ENCODE assay signal across 8 cellular contexts in the genomic region with DNA sequence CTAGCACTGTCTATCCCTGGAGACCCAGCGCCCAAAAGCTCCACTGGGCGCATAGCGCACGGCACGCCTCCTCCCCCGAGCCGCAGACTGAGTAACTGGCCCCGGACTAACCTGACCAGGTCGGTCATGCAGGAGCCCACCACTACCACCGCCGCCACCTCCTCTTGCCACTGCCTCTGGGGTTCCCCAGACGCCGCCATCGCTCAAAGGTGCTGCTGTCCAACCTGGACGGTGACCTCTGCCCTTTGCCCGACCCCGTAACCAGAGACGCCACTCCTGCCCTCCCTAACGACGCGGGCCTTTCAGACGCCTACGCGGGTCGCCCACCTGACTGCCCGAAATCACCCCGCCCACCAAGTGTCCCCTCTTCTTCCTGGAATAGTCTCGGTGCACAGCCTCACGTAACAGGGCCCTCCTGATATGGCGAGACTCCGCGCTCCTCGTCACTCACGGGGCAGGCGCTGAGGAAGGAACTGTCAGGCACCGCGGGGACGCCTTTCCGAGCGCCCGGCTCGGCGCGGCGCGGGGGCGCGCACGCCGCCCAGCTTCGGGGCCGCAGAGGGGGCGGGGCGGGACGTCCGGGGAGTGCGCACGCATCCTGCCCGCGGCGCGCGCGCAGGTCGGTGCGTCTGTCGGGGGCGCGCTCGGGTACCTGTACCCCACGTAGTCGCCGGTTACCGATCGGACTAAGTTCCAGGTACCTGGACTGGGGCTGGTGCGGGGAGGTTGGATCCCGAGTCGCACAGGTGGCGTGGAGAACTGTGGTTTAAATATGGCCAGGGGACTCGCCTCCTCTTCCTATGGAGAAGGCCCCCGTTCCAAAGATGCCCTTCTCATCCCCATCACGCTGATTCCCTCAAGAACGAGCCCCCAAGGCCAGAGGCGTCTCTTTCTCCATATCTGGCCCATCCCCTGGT. TPM values are rescaled to one million over a fixed set of nuclear protein-coding genes. Genes with fewer than 3 reads are reported as not detected.
A peak's percentile ranks its signal among the peaks of the same experiment; 100 is the strongest.
DNase-seq lines count a peak whose midpoint lies in the region; ATAC-seq and TF ChIP-seq lines count a peak whose summit lies in the region.

Gene BABAM2 (plus strand): TSS at position 584 of the 917 bp plus-strand sequence. CDS start 3,828 bp downstream, outside the sequence.
Gene RBKS (minus strand): TSS at position 242 of the 917 bp plus-strand sequence. CDS start 42 bp downstream, at position 200.

- H3K27ac ChIP-seq in ACC112 (ENCODE audit: low read depth, low read length) (peak within 1 kb of the TSS; percentile 97), WERI-Rb-1 (peak within 1 kb of the TSS; percentile 87), breast epithelium (peak within 1 kb of the TSS; percentile 98)

- H2AFZ ChIP-seq in ACC112 (ENCODE audit: low read length, unreplicated experiment): peak within 1 kb of the TSS; percentile 66

- H3K36me3 ChIP-seq in ACC112 (ENCODE audit: insufficient read depth, low read length) (peaks cover 3% of the 10 kb centered on the region; the same call in 1 of the 2 replicates), WERI-Rb-1 (0 out of 2 replicates have a peak, but pooled peaks cover 2% of the 10 kb centered on the region), breast epithelium (no peaks in the 10 kb centered on the region)

- peaks cover 34% of the 10 kb centered on the region for H3K79me2 ChIP-seq in ACC112 (ENCODE audit: control insufficient read depth, insufficient read depth, low read length, unreplicated experiment)

- H3K4me1 ChIP-seq in ACC112 (ENCODE audit: control insufficient read depth, insufficient read depth, low read length, unreplicated experiment): peaks cover 35% of the 10 kb centered on the region
- H3K4me1 ChIP-seq in breast epithelium: peaks cover 0 to 19% of the 10 kb centered on the region in 2 donors

- DNase-seq in NCI-H2171 treated with DMSO at 0.1 percent for 48 hours (lab: John Stamatoyannopoulos, UW): peak; percentile 89
- peak; percentile 89 for DNase-seq in WERI-Rb-1
- DNase-seq in breast epithelium (ENCODE audit: low spot score in 2 of 2): peak; percentile 82
- DNase-seq in iPS-NIHi7 (ENCODE audit: extremely low spot score): peak; percentile 97
- peak; percentile 59 for DNase-seq in smooth muscle cell of the brain vasculature (ENCODE audit: low read depth, low spot score)

- H3K27me3 ChIP-seq in ACC112 (ENCODE audit: insufficient read depth, low read length) (no peaks in the 10 kb centered on the region), WERI-Rb-1 (ENCODE audit: insufficient read depth, low read depth, severe bottlenecking) (no peaks in the 10 kb centered on the region), breast epithelium (no peaks in the 10 kb centered on the region)

- peak within 1 kb of the TSS; percentile 87 for H3K4me3 ChIP-seq in ACC112 (ENCODE audit: low read depth, low read length)
- H3K4me3 ChIP-seq in WERI-Rb-1 (ENCODE audit: low read depth, low read length): peak within 1 kb of the TSS; percentile 98
- H3K4me3 ChIP-seq in breast epithelium: peak within 1 kb of the TSS; percentile 51 to 88 (median 80)

- no peak for TF ChIP-seq POLR2A in breast epithelium (IDR thresholded peaks at IDR 0.05)

- no peak for TF ChIP-seq CTCF in WERI-Rb-1 (IDR thresholded peaks at IDR 0.05; ENCODE audit: low read depth, low read length)
- no peak for TF ChIP-seq CTCF in breast epithelium (IDR thresholded peaks at IDR 0.05)

- H3K9me3 ChIP-seq in WERI-Rb-1 (ENCODE audit: severe bottlenecking) (no peaks in the 10 kb centered on the region), breast epithelium (no peaks in the 10 kb centered on the region)

- peak; percentile 78 for ATAC-seq in GM18907 (IDR thresholded peaks at IDR 0.05; ENCODE audit: unreplicated experiment)
- ATAC-seq in HG03135 (IDR thresholded peaks at IDR 0.05; ENCODE audit: unreplicated experiment): peak; percentile 68

- intact Hi-C loops in breast epithelium (cut with DNase I; ENCODE audit: low total_unique reads): no loop called here

RNA-seq across cellular contexts. Expression of gene BABAM2, which starts in this region (rescaled TPM):
- 10 to 100 TPM; 34.7 to 46.2 (median 37.4) TPM for total RNA-seq in breast epithelium

RNA-seq across cellular contexts. Expression of gene RBKS, which starts in this region (rescaled TPM):
- total RNA-seq in breast epithelium: 1 to 10 TPM; 1.1 to 5.1 (median 2.9) TPM

Comparison
In these comparisons a context has a peak if more than half of its experiments do, and no peak if none do; other contexts are left out.
1. Peak in every context shown above with its lines: DNase-seq, ATAC-seq, H3K4me3 ChIP-seq and H3K27ac ChIP-seq.